8 cellular contexts compared by ENCODE assay signal in the genomic region with DNA sequence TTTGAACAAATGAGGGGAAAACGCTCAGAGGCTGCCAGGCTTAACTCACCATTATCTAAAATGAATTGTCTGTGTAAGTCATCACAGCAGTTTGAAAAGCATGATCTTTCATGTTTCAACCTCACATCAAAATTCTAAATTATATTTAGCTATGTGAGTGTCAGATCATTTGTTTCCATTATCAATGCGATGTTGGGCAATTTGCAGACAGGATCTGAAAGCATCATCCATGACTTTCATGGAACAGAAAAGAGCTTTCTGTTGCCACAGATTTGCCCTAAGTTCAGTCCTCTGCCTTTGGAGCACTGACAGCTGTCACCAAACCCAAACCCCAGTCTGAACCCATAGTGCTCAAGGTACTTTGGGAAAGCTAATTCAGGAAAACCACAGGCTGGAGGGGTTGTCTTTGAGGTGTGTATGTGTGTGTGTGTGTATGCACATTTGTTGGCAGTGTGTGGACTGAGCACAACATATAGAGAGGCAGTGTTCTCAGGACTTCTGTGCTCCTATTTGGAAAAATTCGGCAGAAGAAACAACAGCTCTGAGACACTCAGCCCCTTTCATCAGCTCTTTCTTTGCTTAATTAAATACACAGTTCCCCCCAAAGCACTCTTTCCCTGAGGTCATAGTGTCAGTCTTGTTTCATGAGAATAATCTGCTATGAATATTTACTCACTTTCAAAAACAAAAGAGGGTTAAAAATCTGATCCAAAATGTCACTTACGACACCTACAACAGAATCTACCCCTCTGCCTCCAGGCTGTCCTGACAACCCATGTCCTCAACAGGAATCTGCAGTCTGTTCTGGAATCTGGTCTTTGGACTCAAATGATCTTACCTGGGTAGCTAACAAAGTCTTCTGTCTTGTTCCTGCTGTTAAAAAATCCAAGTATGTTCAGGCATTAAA.
DNase-seq lines count a peak whose midpoint lies in the region; ATAC-seq, FAIRE-seq and TF ChIP-seq lines count a peak whose summit lies in the region.

No MANE protein-coding gene starts in this region.

- POLR2A ChIA-PET in activated CD8-positive, alpha-beta T cell treated with anti-CD3 and anti-CD28 coated beads, Interleukin-2, amount 10 ng/mL, durations not matched to agents 7 days and 5 days (lab: Charles Lee), result interaction anchor here (1.2 to 3.6 kb wide), 4 partner anchors 8 to 38 kb away, joined by 3 to 26 read pairs (median 3); no protein-coding TSS in a partner anchor
- POLR2A ChIA-PET in HepG2 (lab: Yijun Ruan, JAX), result interaction anchor here (0.8 to 2.0 kb wide), 7 partner anchors 9 to 37 kb away, joined by 3 to 11 read pairs (median 7); no protein-coding TSS in a partner anchor

- BruUV-seq in HepG2 (replicated peaks; lab: Mats Ljungman, UMichigan), result no TSS peak

- in situ Hi-C loops in HepG2 (cut with HindIII; ENCODE audit: extremely low pct_ligation_motif_present, low pct_unique_long_range_greater_than_20kb), result no loop called here

- peak overlapping the region; percentile 99 for H3K27ac Mint-ChIP-seq in activated T-cell treated with anti-CD3 and anti-CD28 coated beads, Interleukin-2, amount 50 U/mL, for 24 hours
- peak overlapping the region; percentile 75 for H3K27ac Mint-ChIP-seq in activated CD8-positive, alpha-beta T cell treated with anti-CD3 and anti-CD28 coated beads, Interleukin-2, amount 10 ng/mL, durations not matched to agents 7 days and 5 days

- peak overlapping the region; percentile 61 for H3K4me2 ChIP-seq in HepG2 (ENCODE audit: low read depth, low read length)

- H3K9ac ChIP-seq in HepG2 (ENCODE audit: insufficient read depth, low read depth, low read length), result peak overlapping the region; percentile 37; the same call in 1 of the 2 replicates

- no peak overlapping the region for H3K4me3 Mint-ChIP-seq in activated T-cell treated with anti-CD3 and anti-CD28 coated beads, Interleukin-2, amount 50 U/mL, for 24 hours
- H3K4me3 Mint-ChIP-seq in activated CD8-positive, alpha-beta T cell treated with anti-CD3 and anti-CD28 coated beads, Interleukin-2, amount 10 ng/mL, durations not matched to agents 7 days and 5 days, result no peak overlapping the region

- H4K20me1 ChIP-seq in HepG2 (ENCODE audit: insufficient read depth, low read length), result peaks cover 4% of the 10 kb centered on the region; the same call in 1 of the 2 replicates

- TF ChIP-seq POLR2A in HepG2 (IDR thresholded peaks at IDR 0.05; ENCODE audit: insufficient read depth in 1 of 2, low read depth in 2 of 2, low read length in 2 of 2), result peak; percentile 37 to 38; a peak in 1 of 4 replicates

- H2AFZ ChIP-seq in HepG2 (ENCODE audit: low read length), result no peak overlapping the region

- peaks cover 89% of the 10 kb centered on the region for H3K79me2 ChIP-seq in HepG2 (ENCODE audit: insufficient read depth, low read length)

- DNase-seq in activated T-cell treated with anti-CD3 and anti-CD28 coated beads, Interleukin-2, amount 50 U/mL, for 24 hours, result no peak
- no peak for DNase-seq in activated T-cell treated with anti-CD3 and anti-CD28 coated beads for 4 hours
- DNase-seq in activated CD8-positive, alpha-beta T cell treated with anti-CD3 and anti-CD28 coated beads, Interleukin-2, amount 10 ng/mL, durations not matched to agents 7 days and 5 days, result no peak
- peak; percentile 83 for DNase-seq in HepG2 (ENCODE audit: low spot score)
- no peak for DNase-seq in substantia nigra (lab: John Stamatoyannopoulos, UW)
- DNase-seq in stimulated activated CD4-positive, alpha-beta T cell treated with anti-CD3 and anti-CD28 coated beads, Interleukin-4, amount 100 ng/mL, for 24 hours, result no peak

- peaks cover 100% of the 10 kb centered on the region for H3K36me3 Mint-ChIP-seq in activated T-cell treated with anti-CD3 and anti-CD28 coated beads, Interleukin-2, amount 50 U/mL, for 24 hours (ENCODE audit: low read depth)
- peaks cover 61% of the 10 kb centered on the region for H3K36me3 Mint-ChIP-seq in activated CD8-positive, alpha-beta T cell treated with anti-CD3 and anti-CD28 coated beads, Interleukin-2, amount 10 ng/mL, durations not matched to agents 7 days and 5 days (ENCODE audit: low read depth)

- TF ChIP-seq CTCF in HepG2 (CRISPR knock-in tag; IDR thresholded peaks at IDR 0.05), result no peak

- H3K4me3 ChIP-seq in HepG2 (replicated peaks in 1 of 3; ENCODE audit: insufficient read depth in 1 of 3, low read depth in 2 of 3, low read length in 3 of 3), result peak overlapping the region in 1 of 3 experiments; percentile 21; a peak in 1 of 6 replicates

- peaks cover 5 to 24% of the 10 kb centered on the region in 2 experiments for H3K36me3 ChIP-seq in HepG2 (replicated peaks in 1 of 2; ENCODE audit: control insufficient read depth in 1 of 2, insufficient read depth in 2 of 2, low read length in 2 of 2)

- 50% methylated on average over 4 of the region's 4 CpGs for WGBS in HepG2 (ENCODE audit: low lambda C conversion rate)

- H3K27me3 ChIP-seq in HepG2 (ENCODE audit: control insufficient read depth in 1 of 2, insufficient read depth in 2 of 2, low read length in 2 of 2), result no peaks in the 10 kb centered on the region

- H3K27ac ChIP-seq in HepG2 (ENCODE audit: extremely low read length, insufficient read depth, low read length), result peak overlapping the region; percentile 78
- H3K27ac ChIP-seq in substantia nigra (ENCODE audit: low read depth, low read length, poor library complexity, severe bottlenecking), result peak overlapping the region; percentile 27

- peaks cover 98% of the 10 kb centered on the region for H3K4me1 ChIP-seq in HepG2 (ENCODE audit: insufficient read depth, low read length)

- intact Hi-C loops in HepG2 (cut with micrococcal nuclease; ENCODE audit: unreplicated experiment), result no loop called here

- TF ChIP-seq EP300 in HepG2 (IDR thresholded peaks at IDR 0.05; ENCODE audit: low read depth in 2 of 2, low read length in 2 of 2), result no peak; a peak in 1 of 4 replicates
- TF ChIP-seq EP300 in HepG2 (CRISPR knock-in tag; IDR thresholded peaks at IDR 0.05; ENCODE audit: borderline replicate concordance), result no peak

- CTCF ChIA-PET in activated CD8-positive, alpha-beta T cell treated with anti-CD3 and anti-CD28 coated beads, Interleukin-2, amount 10 ng/mL, durations not matched to agents 7 days and 5 days (lab: Charles Lee), result interaction anchor here (0.7 to 4.4 kb wide), 9 partner anchors 8 to 118 kb away, joined by 3 to 15 read pairs (median 5); no protein-coding TSS in a partner anchor
- CTCF ChIA-PET in HepG2 (lab: Yijun Ruan, JAX; ENCODE audit: low intra/inter-chr PET ratio, low total read pairs), result no interaction called here

- TF ChIP-seq RAD21 in HepG2 (CRISPR knock-in tag; IDR thresholded peaks at IDR 0.05), result no peak

- H3K4me1 Mint-ChIP-seq in activated T-cell treated with anti-CD3 and anti-CD28 coated beads, Interleukin-2, amount 50 U/mL, for 24 hours (ENCODE audit: low read depth), result peaks cover 99% of the 10 kb centered on the region
- H3K4me1 Mint-ChIP-seq in activated CD8-positive, alpha-beta T cell treated with anti-CD3 and anti-CD28 coated beads, Interleukin-2, amount 10 ng/mL, durations not matched to agents 7 days and 5 days (ENCODE audit: low read depth), result peaks cover 84% of the 10 kb centered on the region

- FAIRE-seq in HepG2 (lab: Jason Lieb, UNC), result peak; percentile 65

- no peaks in the 10 kb centered on the region for H3K9me3 Mint-ChIP-seq in activated T-cell treated with anti-CD3 and anti-CD28 coated beads, Interleukin-2, amount 50 U/mL, for 24 hours
- no peaks in the 10 kb centered on the region for H3K9me3 Mint-ChIP-seq in activated CD8-positive, alpha-beta T cell treated with anti-CD3 and anti-CD28 coated beads, Interleukin-2, amount 10 ng/mL, durations not matched to agents 7 days and 5 days (ENCODE audit: insufficient read depth)

- no peaks in the 10 kb centered on the region for H3K9me3 ChIP-seq in HepG2 (ENCODE audit: low read length)

- ATAC-seq in activated CD8-positive, alpha-beta T cell treated with anti-CD3 and anti-CD28 coated beads, Interleukin-2, amount 10 ng/mL, durations not matched to agents 7 days and 5 days, result no peak
- ATAC-seq in HepG2, result peak; percentile 32
- no peak for ATAC-seq in GM18870 (IDR thresholded peaks at IDR 0.05; ENCODE audit: unreplicated experiment)
- ATAC-seq in GM19463 (IDR thresholded peaks at IDR 0.05; ENCODE audit: unreplicated experiment), result no peak

- no peaks in the 10 kb centered on the region for H3K27me3 Mint-ChIP-seq in activated T-cell treated with anti-CD3 and anti-CD28 coated beads, Interleukin-2, amount 50 U/mL, for 24 hours
- no peaks in the 10 kb centered on the region for H3K27me3 Mint-ChIP-seq in activated CD8-positive, alpha-beta T cell treated with anti-CD3 and anti-CD28 coated beads, Interleukin-2, amount 10 ng/mL, durations not matched to agents 7 days and 5 days (ENCODE audit: low read depth)

TF ChIP-seq in HepG2, 621 proteins besides CTCF, POLR2A, EP300 and RAD21 (continues in another document):
- TF ChIP-seq SOX6 (IDR thresholded peaks at IDR 0.05), result no peak
- TF ChIP-seq SOX6 (CRISPR knock-in tag; IDR thresholded peaks at IDR 0.05), result peak; percentile 46; the same call in 1 of the 2 replicates
- TF ChIP-seq TBX3 (IDR thresholded peaks at IDR 0.05; ENCODE audit: borderline replicate concordance), result no peak
- TF ChIP-seq ZNF160 (CRISPR knock-in tag; IDR thresholded peaks at IDR 0.05), result no peak
- TF ChIP-seq ZNF605 (CRISPR knock-in tag; IDR thresholded peaks at IDR 0.05), result no peak
- no peak for TF ChIP-seq ZNF557 (CRISPR knock-in tag; IDR thresholded peaks at IDR 0.05)
- TF ChIP-seq PHB2 (IDR thresholded peaks at IDR 0.05; ENCODE audit: partially characterized antibody), result no peak
- TF ChIP-seq, protein P1, sequence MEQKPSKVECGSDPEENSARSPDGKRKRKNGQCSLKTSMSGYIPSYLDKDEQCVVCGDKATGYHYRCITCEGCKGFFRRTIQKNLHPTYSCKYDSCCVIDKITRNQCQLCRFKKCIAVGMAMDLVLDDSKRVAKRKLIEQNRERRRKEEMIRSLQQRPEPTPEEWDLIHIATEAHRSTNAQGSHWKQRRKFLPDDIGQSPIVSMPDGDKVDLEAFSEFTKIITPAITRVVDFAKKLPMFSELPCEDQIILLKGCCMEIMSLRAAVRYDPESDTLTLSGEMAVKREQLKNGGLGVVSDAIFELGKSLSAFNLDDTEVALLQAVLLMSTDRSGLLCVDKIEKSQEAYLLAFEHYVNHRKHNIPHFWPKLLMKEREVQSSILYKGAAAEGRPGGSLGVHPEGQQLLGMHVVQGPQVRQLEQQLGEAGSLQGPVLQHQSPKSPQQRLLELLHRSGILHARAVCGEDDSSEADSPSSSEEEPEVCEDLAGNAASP (CRISPR knock-in tag; IDR thresholded peaks at IDR 0.05; ENCODE audit: borderline replicate concordance), result 0 out of 2 replicates have a peak, but pooled peaks have one; percentile 39
- peak; percentile 68 for TF ChIP-seq GFI1 (CRISPR knock-in tag; IDR thresholded peaks at IDR 0.05; ENCODE audit: borderline replicate concordance)
- no peak for TF ChIP-seq ZNF790 (CRISPR knock-in tag; IDR thresholded peaks at IDR 0.05; ENCODE audit: borderline replicate concordance)
- TF ChIP-seq AGO2 (optimal IDR thresholded peaks at IDR 0.05; ENCODE audit: low read depth, low read length), result no peak
- TF ChIP-seq ZKSCAN1 (IDR thresholded peaks at IDR 0.05; ENCODE audit: low read length), result no peak
